In genomic region chr7:85806321-85806720, GRCh38 we compare ENCODE assay signal across 1 cellular context.
TF ChIP-seq lines count a peak whose summit lies in the region.

No MANE protein-coding gene starts in this region.

TF ChIP-seq in H1, 55 proteins besides CTCF, POLR2A, EP300 and RAD21:
- 0 out of 2 replicates have a peak, but pooled peaks have one; percentile 15 for TF ChIP-seq TEAD4 (IDR thresholded peaks at IDR 0.05; ENCODE audit: low read depth, low read length)
- no peak for TF ChIP-seq CBX8 (IDR thresholded peaks at IDR 0.05; ENCODE audit: borderline replicate concordance, low read depth, low read length)
TF ChIP-seq in H1: peak in this region for 1.
